Comparison of ENCODE assay signal across 15 cellular contexts in genomic region chr1:6035719-6036118, GRCh38. TPM values are rescaled to one million over a fixed set of nuclear protein-coding genes. Genes with fewer than 3 reads are reported as not detected.
DNase-seq lines count a peak whose midpoint lies in the region; ATAC-seq and TF ChIP-seq lines count a peak whose summit lies in the region.
"Had no signal": no experiment of that assay in that cellular context is flagged by ENCODE, and none has a peak within 500 bp of the region (broad histone marks: within the 10 kb centered on the region; RNA-seq: fewer than 3 reads in every experiment).

No MANE protein-coding gene starts in this region.

- peaks cover 51% of the 10 kb centered on the region for H3K36me3 Mint-ChIP-seq in T-helper 2 cell treated with Interferon-gamma antibody and Interleukin-4, amounts not matched to agents 5 μg/mL and 100 μg/mL, for 36 hours (ENCODE audit: low read depth)
- no peaks in the 10 kb centered on the region for H3K36me3 Mint-ChIP-seq in GM23338 (ENCODE audit: low read depth)
- H3K36me3 Mint-ChIP-seq in activated naive CD8-positive, alpha-beta T cell treated with anti-CD3 and anti-CD28 coated beads for 36 hours = peaks cover 32% of the 10 kb centered on the region
- peaks cover 13% of the 10 kb centered on the region for H3K36me3 Mint-ChIP-seq in natural killer cell treated with Interleukin-12 subunit alpha and Interleukin-12 subunit beta and Interleukin-15 and Interleukin-18, amount 100 ng/mL, for 72 hours

- H3K9me2 ChIP-seq in GM23338 (ENCODE audit: insufficient read depth) = no peaks in the 10 kb centered on the region

- no peak overlapping the region for H2AFZ ChIP-seq in GM23338
- H2AFZ ChIP-seq: parathyroid adenoma had no signal

- peak overlapping the region; percentile 38 for H3K4me3 Mint-ChIP-seq in T-helper 2 cell treated with Interferon-gamma antibody and Interleukin-4, amounts not matched to agents 5 μg/mL and 100 μg/mL, for 36 hours
- H3K4me3 Mint-ChIP-seq in GM23338 = no peak overlapping the region
- no peak overlapping the region for H3K4me3 Mint-ChIP-seq in activated naive CD8-positive, alpha-beta T cell treated with anti-CD3 and anti-CD28 coated beads for 36 hours
- peak overlapping the region; percentile 79 for H3K4me3 Mint-ChIP-seq in natural killer cell treated with Interleukin-12 subunit alpha and Interleukin-12 subunit beta and Interleukin-15 and Interleukin-18, amount 100 ng/mL, for 72 hours
- H3K4me3 Mint-ChIP-seq: activated T-helper 1 cell treated with anti-CD3 and anti-CD28 coated beads, Interleukin-12 subunit alpha, Interleukin-12 subunit beta, Interleukin-2, Interleukin-4 antibody, amounts not matched to agents 30 ng/mL and 10 ng/mL and 1 ng/mL, durations not matched to agents 14 hours and 24 hours and 36 hours had no signal

- no peak for DNase-seq in T-helper 2 cell treated with Interferon-gamma antibody and Interleukin-4, amounts not matched to agents 5 μg/mL and 100 μg/mL, for 36 hours (ENCODE audit: low spot score)
- DNase-seq in T-helper 2 cell = no peak
- DNase-seq in GM23338 (ENCODE audit: low spot score) = peak; percentile 31
- DNase-seq in activated naive CD8-positive, alpha-beta T cell treated with anti-CD3 and anti-CD28 coated beads for 36 hours = no peak
- no peak for DNase-seq in natural killer cell treated with Interleukin-12 subunit alpha and Interleukin-12 subunit beta and Interleukin-15 and Interleukin-18, amount 100 ng/mL, for 72 hours (ENCODE audit: low spot score)
- no peak for DNase-seq in RKO (ENCODE audit: low spot score)
- no peak for DNase-seq in NCI-H2196 treated with DMSO at 0.1 percent for 48 hours (lab: John Stamatoyannopoulos, UW; ENCODE audit: unreplicated experiment)
- no peak for DNase-seq in stimulated activated CD8-positive, alpha-beta memory T cell treated with anti-CD3 and anti-CD28 coated beads, Interleukin-4, amount 100 ng/mL, for 48 hours
- DNase-seq: activated CD4-positive, alpha-beta T cell treated with anti-CD3 and anti-CD28 coated beads for 1 hour; body of pancreas; immature natural killer cell; NCI-H1092; NCI-H226 had no signal

- no peaks in the 10 kb centered on the region for H3K27me3 Mint-ChIP-seq in T-helper 2 cell treated with Interferon-gamma antibody and Interleukin-4, amounts not matched to agents 5 μg/mL and 100 μg/mL, for 36 hours (ENCODE audit: low read depth)
- H3K27me3 Mint-ChIP-seq in GM23338 (ENCODE audit: insufficient read depth, low read depth, poor library complexity) = peaks cover 10% of the 10 kb centered on the region
- no peaks in the 10 kb centered on the region for H3K27me3 Mint-ChIP-seq in activated naive CD8-positive, alpha-beta T cell treated with anti-CD3 and anti-CD28 coated beads for 36 hours
- H3K27me3 Mint-ChIP-seq in natural killer cell treated with Interleukin-12 subunit alpha and Interleukin-12 subunit beta and Interleukin-15 and Interleukin-18, amount 100 ng/mL, for 72 hours = no peaks in the 10 kb centered on the region

- peaks cover 5% of the 10 kb centered on the region; the same call in 1 of the 2 replicates for H3K4me1 ChIP-seq in GM23338 (ENCODE audit: insufficient read depth)
- H3K4me1 ChIP-seq: body of pancreas, parathyroid adenoma had no signal

- peak in 1 of 2 experiments; percentile 34; a peak in 2 of 4 replicates for TF ChIP-seq CTCF in GM23338 (conservative IDR thresholded peaks at IDR 0.05; ENCODE audit: low read depth in 2 of 2)

- ATAC-seq in GM23338 = peak; percentile 9
- no peak for ATAC-seq in natural killer cell treated with Interleukin-12 subunit alpha and Interleukin-12 subunit beta and Interleukin-15 and Interleukin-18, amount 100 ng/mL, for 72 hours
- ATAC-seq: body of pancreas had no signal

- no peaks in the 10 kb centered on the region for H3K79me2 ChIP-seq in GM23338 (replicated peaks; ENCODE audit: insufficient read depth)
- H3K79me2 ChIP-seq: parathyroid adenoma had no signal

- H3K27me3 ChIP-seq in GM23338 (ENCODE audit: insufficient read depth) = no peaks in the 10 kb centered on the region
- H3K27me3 ChIP-seq: body of pancreas had no signal

- H3K9me3 Mint-ChIP-seq in T-helper 2 cell treated with Interferon-gamma antibody and Interleukin-4, amounts not matched to agents 5 μg/mL and 100 μg/mL, for 36 hours = no peaks in the 10 kb centered on the region
- H3K9me3 Mint-ChIP-seq in GM23338 = no peaks in the 10 kb centered on the region
- H3K9me3 Mint-ChIP-seq in activated naive CD8-positive, alpha-beta T cell treated with anti-CD3 and anti-CD28 coated beads for 36 hours = no peaks in the 10 kb centered on the region
- no peaks in the 10 kb centered on the region for H3K9me3 Mint-ChIP-seq in natural killer cell treated with Interleukin-12 subunit alpha and Interleukin-12 subunit beta and Interleukin-15 and Interleukin-18, amount 100 ng/mL, for 72 hours
- H3K9me3 Mint-ChIP-seq: activated T-helper 1 cell treated with anti-CD3 and anti-CD28 coated beads, Interleukin-12 subunit alpha, Interleukin-12 subunit beta, Interleukin-2, Interleukin-4 antibody, amounts not matched to agents 30 ng/mL and 10 ng/mL and 1 ng/mL, durations not matched to agents 14 hours and 24 hours and 36 hours; immature natural killer cell had no signal

- no peak overlapping the region for H3K4me3 ChIP-seq in GM23338
- H3K4me3 ChIP-seq: body of pancreas had no signal

- H3K27ac Mint-ChIP-seq in T-helper 2 cell treated with Interferon-gamma antibody and Interleukin-4, amounts not matched to agents 5 μg/mL and 100 μg/mL, for 36 hours = peak overlapping the region; percentile 6
- no peak overlapping the region for H3K27ac Mint-ChIP-seq in GM23338
- peak overlapping the region; percentile 10 for H3K27ac Mint-ChIP-seq in activated naive CD8-positive, alpha-beta T cell treated with anti-CD3 and anti-CD28 coated beads for 36 hours
- peak overlapping the region; percentile 77 to 85 for H3K27ac Mint-ChIP-seq in natural killer cell treated with Interleukin-12 subunit alpha and Interleukin-12 subunit beta and Interleukin-15 and Interleukin-18, amount 100 ng/mL, for 72 hours
- H3K27ac Mint-ChIP-seq: activated T-helper 1 cell treated with anti-CD3 and anti-CD28 coated beads, Interleukin-12 subunit alpha, Interleukin-12 subunit beta, Interleukin-2, Interleukin-4 antibody, amounts not matched to agents 30 ng/mL and 10 ng/mL and 1 ng/mL, durations not matched to agents 14 hours and 24 hours and 36 hours had no signal

- H3F3A ChIP-seq in GM23338 (replicated peaks; ENCODE audit: low read depth) = no peaks in the 10 kb centered on the region

- H3K4me1 Mint-ChIP-seq in T-helper 2 cell treated with Interferon-gamma antibody and Interleukin-4, amounts not matched to agents 5 μg/mL and 100 μg/mL, for 36 hours (ENCODE audit: low read depth) = peaks cover 53% of the 10 kb centered on the region
- peaks cover 22% of the 10 kb centered on the region for H3K4me1 Mint-ChIP-seq in GM23338
- H3K4me1 Mint-ChIP-seq in activated naive CD8-positive, alpha-beta T cell treated with anti-CD3 and anti-CD28 coated beads for 36 hours = peaks cover 59% of the 10 kb centered on the region
- peaks cover 60 to 63% of the 10 kb centered on the region in 2 donors for H3K4me1 Mint-ChIP-seq in natural killer cell treated with Interleukin-12 subunit alpha and Interleukin-12 subunit beta and Interleukin-15 and Interleukin-18, amount 100 ng/mL, for 72 hours (ENCODE audit: low read depth in 2 of 2)

- H4K20me1 ChIP-seq in GM23338 (replicated peaks; ENCODE audit: insufficient read depth) = no peaks in the 10 kb centered on the region

- H3K27ac ChIP-seq in GM23338 (ENCODE audit: low read depth) = no peak overlapping the region
- H3K27ac ChIP-seq: body of pancreas, parathyroid adenoma had no signal

- H3K4me2 ChIP-seq in GM23338 = no peak overlapping the region

- no peaks in the 10 kb centered on the region for H3K36me3 ChIP-seq in GM23338 (ENCODE audit: insufficient read depth)

TF ChIP-seq in GM23338, 12 proteins besides CTCF, POLR2A, EP300 and RAD21 (continues in another document):
- no peak for TF ChIP-seq REST (IDR thresholded peaks at IDR 0.05; ENCODE audit: unreplicated experiment)

RNA-seq across cellular contexts. Expression of gene KCNAB2, which starts 10.0 kb away (rescaled TPM):
- 3.7 and 5.1 TPM in 2 replicates for total RNA-seq in GM23338 (2014; rRNA removed; shearing (Covaris generic))
- 2.1 and 3.0 TPM in 2 replicates for polyA plus RNA-seq in GM23338 (2016; fragmentation: Nextera tagmentation; extraction: Ambion mirVana)
- total RNA-seq in activated naive CD8-positive, alpha-beta T cell treated with anti-CD3 and anti-CD28 coated beads for 36 hours = 100 to 1,000 TPM; 209 to 218 TPM
- 100 to 1,000 TPM; 157 to 360 TPM for total RNA-seq in natural killer cell treated with Interleukin-12 subunit alpha and Interleukin-12 subunit beta and Interleukin-15 and Interleukin-18, amount 100 ng/mL, for 72 hours

RNA-seq across cellular contexts. Expression of gene NPHP4, which starts 43.5 kb away (rescaled TPM):
- total RNA-seq in GM23338 (2014; rRNA removed; shearing (Covaris generic)) = 8.6 and 12.4 TPM in 2 replicates
- polyA plus RNA-seq in GM23338 (2016; fragmentation: Nextera tagmentation; extraction: Ambion mirVana) = 2.4 and 2.5 TPM in 2 replicates
- 10 to 100 TPM; 11.4 to 12.6 TPM for total RNA-seq in activated naive CD8-positive, alpha-beta T cell treated with anti-CD3 and anti-CD28 coated beads for 36 hours
- 10 to 100 TPM; 27.6 to 58.5 TPM for total RNA-seq in natural killer cell treated with Interleukin-12 subunit alpha and Interleukin-12 subunit beta and Interleukin-15 and Interleukin-18, amount 100 ng/mL, for 72 hours

Comparison
In these comparisons a context has a peak if more than half of its experiments do, and no peak if none do; other contexts are left out.
1. H3K4me3 Mint-ChIP-seq: peak in T-helper 2 cell treated with Interferon-gamma antibody and Interleukin-4, amounts not matched to agents 5 μg/mL and 100 μg/mL, for 36 hours (single experiment) and natural killer cell treated with Interleukin-12 subunit alpha and Interleukin-12 subunit beta and Interleukin-15 and Interleukin-18, amount 100 ng/mL, for 72 hours (single experiment); none in GM23338 (single experiment) and activated naive CD8-positive, alpha-beta T cell treated with anti-CD3 and anti-CD28 coated beads for 36 hours (single experiment).
2. RNA of gene KCNAB2, which starts 10.0 kb away (total RNA-seq): 157 to 360 TPM in natural killer cell treated with Interleukin-12 subunit alpha and Interleukin-12 subunit beta and Interleukin-15 and Interleukin-18, amount 100 ng/mL, for 72 hours and 209 to 218 TPM in activated naive CD8-positive, alpha-beta T cell treated with anti-CD3 and anti-CD28 coated beads for 36 hours; 3.7 to 5.1 TPM in GM23338; every median in the first group is over 10 times any median in the second.